In genomic region chr2:221911890-221912289, GRCh38 we compare ENCODE assay signal across 28 cellular contexts.
"Had no signal": no experiment of that assay in that cellular context is flagged by ENCODE, and none has a peak within 500 bp of the region (broad histone marks: within the 10 kb centered on the region; RNA-seq: fewer than 3 reads in every experiment).

No MANE protein-coding gene starts in this region.

- H3K9me3 Mint-ChIP-seq: activated T-helper 2 cell treated with anti-CD3 and anti-CD28 coated beads, Interferon-gamma antibody, Interleukin-2, Interleukin-4, amounts not matched to agents 10 μg/mL and 5 μg/mL and 100 μg/mL, durations not matched to agents 14 hours and 24 hours and 36 hours; mesothelial cell of epicardium; T-helper 2 cell treated with Interferon-gamma antibody and Interleukin-4, amounts not matched to agents 5 μg/mL and 100 μg/mL, for 36 hours had no signal

- H3K4me3 Mint-ChIP-seq: activated CD4-positive, alpha-beta T cell treated with anti-CD3 and anti-CD28 coated beads for 36 hours; activated CD8-positive, alpha-beta memory T cell treated with anti-CD3 and anti-CD28 coated beads, Interleukin-2, amount 10 ng/mL, durations not matched to agents 7 days and 5 days; activated CD8-positive, alpha-beta T cell treated with anti-CD3 and anti-CD28 coated beads, Interleukin-2, amount 10 ng/mL, durations not matched to agents 7 days and 5 days; central memory CD8-positive, alpha-beta T cell; mesothelial cell of epicardium; naive B cell; nephron progenitor cell; stimulated activated effector memory CD8-positive, alpha-beta T cell treated with anti-CD3 and anti-CD28 coated beads, Interleukin-12 subunit alpha, Interleukin-12 subunit beta, amount 100 ng/mL, for 72 hours; stimulated activated naive CD8-positive, alpha-beta T cell treated with anti-CD3 and anti-CD28 coated beads, Interleukin-15, amount 100 ng/mL, for 72 hours; T-helper 2 cell treated with Interferon-gamma antibody and Interleukin-4, amounts not matched to agents 5 μg/mL and 100 μg/mL, for 36 hours had no signal

- H2AFZ ChIP-seq: parathyroid adenoma had no signal

- H3K36me3 ChIP-seq: breast epithelium, sigmoid colon, upper lobe of left lung, vagina had no signal

- H3K9me3 ChIP-seq: breast epithelium, psoas muscle, sigmoid colon, upper lobe of left lung, vagina had no signal

- H3K4me1 Mint-ChIP-seq: activated CD4-positive, alpha-beta T cell treated with anti-CD3 and anti-CD28 coated beads for 36 hours; activated CD8-positive, alpha-beta memory T cell treated with anti-CD3 and anti-CD28 coated beads, Interleukin-2, amount 10 ng/mL, durations not matched to agents 7 days and 5 days; central memory CD8-positive, alpha-beta T cell; naive B cell; stimulated activated effector memory CD8-positive, alpha-beta T cell treated with anti-CD3 and anti-CD28 coated beads, Interleukin-12 subunit alpha, Interleukin-12 subunit beta, amount 100 ng/mL, for 72 hours; stimulated activated naive CD8-positive, alpha-beta T cell treated with anti-CD3 and anti-CD28 coated beads, Interleukin-15, amount 100 ng/mL, for 72 hours had no signal

- H3K9ac ChIP-seq: parathyroid adenoma had no signal

- H3K27ac ChIP-seq: breast epithelium, parathyroid adenoma, psoas muscle, sigmoid colon, upper lobe of left lung, vagina had no signal

- H3K27ac Mint-ChIP-seq: activated CD4-positive, alpha-beta T cell treated with anti-CD3 and anti-CD28 coated beads for 36 hours; activated CD8-positive, alpha-beta memory T cell treated with anti-CD3 and anti-CD28 coated beads, Interleukin-2, amount 10 ng/mL, durations not matched to agents 7 days and 5 days; activated CD8-positive, alpha-beta T cell treated with anti-CD3 and anti-CD28 coated beads, Interleukin-2, amount 10 ng/mL, durations not matched to agents 7 days and 5 days; activated naive CD4-positive, alpha-beta T cell treated with anti-CD3 and anti-CD28 coated beads, Interleukin-2, amount 50 U/mL, for 72 hours; activated T-helper 2 cell treated with anti-CD3 and anti-CD28 coated beads, Interferon-gamma antibody, Interleukin-2, Interleukin-4, amounts not matched to agents 10 μg/mL and 5 μg/mL and 100 μg/mL, durations not matched to agents 14 hours and 24 hours and 36 hours; mesothelial cell of epicardium; naive B cell; nephron progenitor cell; stimulated activated effector memory CD8-positive, alpha-beta T cell treated with anti-CD3 and anti-CD28 coated beads, Interleukin-12 subunit alpha, Interleukin-12 subunit beta, amount 100 ng/mL, for 72 hours; stimulated activated naive CD8-positive, alpha-beta T cell treated with anti-CD3 and anti-CD28 coated beads, Interleukin-15, amount 100 ng/mL, for 72 hours; T-helper 2 cell treated with Interferon-gamma antibody and Interleukin-4, amounts not matched to agents 5 μg/mL and 100 μg/mL, for 36 hours had no signal

- H3K27me3 Mint-ChIP-seq: activated CD8-positive, alpha-beta memory T cell treated with anti-CD3 and anti-CD28 coated beads, Interleukin-2, amount 10 ng/mL, durations not matched to agents 7 days and 5 days; central memory CD8-positive, alpha-beta T cell; stimulated activated naive CD8-positive, alpha-beta T cell treated with anti-CD3 and anti-CD28 coated beads, Interleukin-15, amount 100 ng/mL, for 72 hours had no signal

- H3K79me2 ChIP-seq: parathyroid adenoma had no signal

- DNase-seq: activated CD4-positive, alpha-beta T cell treated with anti-CD3 and anti-CD28 coated beads for 36 hours; activated CD4-positive, CD25-positive, alpha-beta regulatory T cell; activated CD8-positive, alpha-beta memory T cell treated with anti-CD3 and anti-CD28 coated beads, Interleukin-2, amount 10 ng/mL, durations not matched to agents 7 days and 5 days; activated CD8-positive, alpha-beta T cell treated with anti-CD3 and anti-CD28 coated beads, Interleukin-2, amount 10 ng/mL, durations not matched to agents 7 days and 5 days; activated T-cell treated with anti-CD3 and anti-CD28 coated beads, Interleukin-2, amount 50 U/mL, for 48 hours; dermis blood vessel endothelial cell; effector CD4-positive, alpha-beta T cell; islet precursor cell; left cardiac atrium; left ventricle myocardium superior; naive B cell; nephron progenitor cell; psoas muscle; sigmoid colon; small intestine; stimulated activated CD4-positive, alpha-beta T cell treated with anti-CD3 and anti-CD28 coated beads, Interleukin-4, amount 100 ng/mL, for 24 hours; stimulated activated naive CD8-positive, alpha-beta T cell treated with anti-CD3 and anti-CD28 coated beads, Interleukin-15, amount 100 ng/mL, for 72 hours; substantia nigra; upper lobe of left lung had no signal

- H3K27me3 ChIP-seq: breast epithelium, sigmoid colon, upper lobe of left lung, vagina had no signal

- H3K4me3 ChIP-seq: breast epithelium, psoas muscle, sigmoid colon, upper lobe of left lung, vagina had no signal

- H3K36me3 Mint-ChIP-seq: activated CD8-positive, alpha-beta memory T cell treated with anti-CD3 and anti-CD28 coated beads, Interleukin-2, amount 10 ng/mL, durations not matched to agents 7 days and 5 days; activated naive CD4-positive, alpha-beta T cell treated with anti-CD3 and anti-CD28 coated beads, Interleukin-2, amount 50 U/mL, for 72 hours; mesothelial cell of epicardium; naive B cell; stimulated activated effector memory CD8-positive, alpha-beta T cell treated with anti-CD3 and anti-CD28 coated beads, Interleukin-12 subunit alpha, Interleukin-12 subunit beta, amount 100 ng/mL, for 72 hours had no signal

- H3K4me1 ChIP-seq: breast epithelium, parathyroid adenoma, psoas muscle, upper lobe of left lung, vagina had no signal
